Comparison of ENCODE assay signal across 8 cellular contexts in the genomic region with DNA sequence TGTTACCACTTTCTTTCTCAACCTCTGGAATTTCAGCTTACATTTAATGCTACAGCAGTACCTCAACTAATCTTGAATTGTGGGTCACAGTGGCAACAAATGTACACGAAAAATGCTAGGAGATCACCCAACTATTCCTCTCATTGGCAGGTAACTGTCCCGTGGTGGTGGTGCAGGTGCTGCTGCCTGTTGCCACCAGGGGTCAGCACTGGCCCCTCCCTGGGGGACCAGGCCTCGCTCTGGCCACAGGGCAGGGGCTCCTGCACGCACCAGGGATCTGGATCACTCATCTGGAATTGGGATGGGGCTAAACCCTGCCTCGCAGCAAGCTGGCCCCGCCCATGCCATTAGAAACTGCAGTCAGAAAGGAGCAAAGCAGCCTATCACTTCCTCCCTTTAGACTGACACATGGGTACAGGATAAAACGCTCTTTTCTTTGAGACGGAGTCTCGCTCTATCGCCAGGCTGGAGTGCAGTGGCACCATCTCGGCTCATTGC. TPM values are rescaled to one million over a fixed set of nuclear protein-coding genes. Genes with fewer than 3 reads are reported as not detected.
DNase-seq lines count a peak whose midpoint lies in the region; ATAC-seq and TF ChIP-seq lines count a peak whose summit lies in the region.

No MANE protein-coding gene starts in this region.

- H3K4me3 Mint-ChIP-seq in activated T-cell treated with anti-CD3 and anti-CD28 coated beads, Interleukin-2, amount 50 U/mL, for 4 hours = no peak overlapping the region

- no peak overlapping the region for H3K27ac ChIP-seq in fibroblast of lung (ENCODE audit: insufficient read depth, low read length)

- H3K9me3 ChIP-seq in fibroblast of lung (ENCODE audit: control insufficient read depth, insufficient read depth, low read depth, low read length) = no peaks in the 10 kb centered on the region

- no peak overlapping the region for H3K9ac ChIP-seq in fibroblast of lung (ENCODE audit: insufficient read depth, low read length)

- peaks cover 31% of the 10 kb centered on the region for H3K36me3 ChIP-seq in fibroblast of lung (ENCODE audit: control insufficient read depth, insufficient read depth, low read length)

- no peak overlapping the region for H3K4me2 ChIP-seq in fibroblast of lung (ENCODE audit: extremely low read depth, insufficient read depth, low read length)

- no peak overlapping the region for H3K4me3 ChIP-seq in fibroblast of lung (replicated peaks in 1 of 4; ENCODE audit: control extremely low read depth in 1 of 4, insufficient read depth in 1 of 4, low read depth in 3 of 4, low read length in 4 of 4)

- ATAC-seq in activated T-cell treated with anti-CD3 and anti-CD28 coated beads, Interleukin-2, amount 50 U/mL, for 4 hours = peak; percentile 79 to 89
- ATAC-seq in omental fat pad (ENCODE audit: low FRiP score) (peak; percentile 61), GM18867 (IDR thresholded peaks at IDR 0.05; ENCODE audit: unreplicated experiment) (no peak), GM21515 (IDR thresholded peaks at IDR 0.05; ENCODE audit: unreplicated experiment) (no peak)

- no peaks in the 10 kb centered on the region for H3K27me3 Mint-ChIP-seq in activated T-cell treated with anti-CD3 and anti-CD28 coated beads, Interleukin-2, amount 50 U/mL, for 4 hours (ENCODE audit: low read depth)

- H3K4me1 Mint-ChIP-seq in activated T-cell treated with anti-CD3 and anti-CD28 coated beads, Interleukin-2, amount 50 U/mL, for 4 hours (ENCODE audit: low read depth) = peaks cover 4% of the 10 kb centered on the region

- H2AFZ ChIP-seq in fibroblast of lung (ENCODE audit: low read length) = no peak overlapping the region

- peak; percentile 92 for TF ChIP-seq CTCF in GM10266 (IDR thresholded peaks at IDR 0.05; ENCODE audit: control insufficient read depth, insufficient read depth, low read depth, missing control alignments)
- peak; percentile 77 to 91 for TF ChIP-seq CTCF in fibroblast of lung (conservative IDR thresholded peaks at IDR 0.05 in 1 of 2, IDR thresholded peaks at IDR 0.05 in 1 of 2; ENCODE audit: low read depth in 1 of 2, low read length in 2 of 2)
- TF ChIP-seq CTCF in omental fat pad (IDR thresholded peaks at IDR 0.05) = peak in 1 of 3 donors; percentile 51

- H3K79me2 ChIP-seq in fibroblast of lung (ENCODE audit: control insufficient read depth, insufficient read depth, low read length) = no peaks in the 10 kb centered on the region

- no peaks in the 10 kb centered on the region for H4K20me1 ChIP-seq in fibroblast of lung (ENCODE audit: control insufficient read depth, extremely low read depth, insufficient read depth, low read length)

- H3K27me3 ChIP-seq in fibroblast of lung (ENCODE audit: control insufficient read depth, insufficient read depth, low read length) = no peaks in the 10 kb centered on the region

- peaks cover 10% of the 10 kb centered on the region for H3K36me3 Mint-ChIP-seq in activated T-cell treated with anti-CD3 and anti-CD28 coated beads, Interleukin-2, amount 50 U/mL, for 4 hours (ENCODE audit: insufficient read depth)

- DNase-seq in 8988T = peak; percentile 87
- peak; percentile 89 for DNase-seq in GM10266 (ENCODE audit: extremely low spot score)
- DNase-seq in NCI-H526 treated with DMSO at 0.1 percent for 48 hours (lab: John Stamatoyannopoulos, UW) = peak; percentile 17
- DNase-seq in activated T-cell treated with anti-CD3 and anti-CD28 coated beads, Interleukin-2, amount 50 U/mL, for 4 hours = peak; percentile 34
- DNase-seq in fibroblast of lung (ENCODE audit: low read depth in 2 of 2) = peak; percentile 60 to 70
- no peak for DNase-seq in omental fat pad (ENCODE audit: low spot score)

- H3K9me3 Mint-ChIP-seq in activated T-cell treated with anti-CD3 and anti-CD28 coated beads, Interleukin-2, amount 50 U/mL, for 4 hours = no peaks in the 10 kb centered on the region

- peaks cover 8% of the 10 kb centered on the region for H3K4me1 ChIP-seq in fibroblast of lung (ENCODE audit: control insufficient read depth, extremely low read depth, insufficient read depth, low read length)

RNA-seq across cellular contexts. Expression of gene POLDIP3, which starts 6.9 kb away (rescaled TPM):
- 10 to 100 TPM; 71.8 to 82.6 (median 77.1) TPM for total RNA-seq in activated T-cell treated with anti-CD3 and anti-CD28 coated beads, Interleukin-2, amount 50 U/mL, for 4 hours
- total RNA-seq in fibroblast of lung = 24.1 and 31.0 TPM in 2 replicates
- 28.2 and 38.6 TPM in 2 replicates for polyA plus RNA-seq in fibroblast of lung
- polyA plus RNA-seq in fibroblast of lung (2012) = 42.1 and 51.2 TPM in 2 replicates
- polyA minus RNA-seq in fibroblast of lung (ENCODE audit: low replicate concordance) = 44.9 and 57.2 TPM in 2 replicates
- total RNA-seq in omental fat pad = 10 to 100 TPM; 25.0 to 44.9 (median 30.7) TPM

RNA-seq across cellular contexts. Expression of gene ATP5MGL, which starts 18.8 kb away (rescaled TPM):
- total RNA-seq in activated T-cell treated with anti-CD3 and anti-CD28 coated beads, Interleukin-2, amount 50 U/mL, for 4 hours = 1 to 10 TPM in 2 of 3 donors, under 1 TPM in 1; 0.71 to 1.2 (median 1.2) TPM
- 0.51 and 0.66 TPM in 2 replicates for total RNA-seq in fibroblast of lung
- 0.08 and 0.11 TPM in 2 replicates for polyA plus RNA-seq in fibroblast of lung
- not detected in 2 replicates for polyA plus RNA-seq in fibroblast of lung (2012)
- not detected in 2 replicates for polyA minus RNA-seq in fibroblast of lung (ENCODE audit: low replicate concordance)
- not detected for total RNA-seq in omental fat pad

RNA-seq across cellular contexts. Expression of gene CYB5R3, which starts 27.6 kb away (rescaled TPM):
- 10 to 100 TPM; 58.5 to 74.2 (median 73.8) TPM for total RNA-seq in activated T-cell treated with anti-CD3 and anti-CD28 coated beads, Interleukin-2, amount 50 U/mL, for 4 hours
- total RNA-seq in fibroblast of lung = 36.5 and 82.1 TPM in 2 replicates
- polyA plus RNA-seq in fibroblast of lung = 234 and 298 TPM in 2 replicates
- 321 and 443 TPM in 2 replicates for polyA plus RNA-seq in fibroblast of lung (2012)
- polyA minus RNA-seq in fibroblast of lung (ENCODE audit: low replicate concordance) = 361 and 617 TPM in 2 replicates
- 100 to 1,000 TPM; 125 to 212 (median 152) TPM for total RNA-seq in omental fat pad

Comparison
In these comparisons a context has a peak if more than half of its experiments do, and no peak if none do; other contexts are left out.
1. ATAC-seq: peak in activated T-cell treated with anti-CD3 and anti-CD28 coated beads, Interleukin-2, amount 50 U/mL, for 4 hours (2 of 2) and omental fat pad (single experiment); none in GM18867 (single experiment) and GM21515 (single experiment).